Comparison of ENCODE assay signal across 2 cellular contexts in the genomic region with DNA sequence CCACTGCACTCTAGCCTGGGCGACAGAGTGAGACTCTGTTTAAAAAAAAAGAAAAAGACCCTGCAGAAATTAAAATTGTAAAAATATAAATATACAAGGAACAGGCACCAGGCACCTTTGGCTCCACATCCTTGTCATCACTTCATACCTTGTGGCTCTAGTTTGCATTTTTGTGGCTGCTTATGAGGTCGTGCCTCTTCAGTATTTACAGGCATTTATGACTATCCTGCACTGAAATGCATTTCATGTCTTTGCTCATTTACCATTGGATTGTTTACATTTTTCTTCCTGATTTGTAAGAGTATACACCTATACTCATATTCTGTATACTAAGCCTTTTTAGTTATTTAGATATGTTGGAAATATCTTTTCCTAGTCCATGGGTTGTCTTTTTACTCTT.
TF ChIP-seq lines count a peak whose summit lies in the region.

No MANE protein-coding gene starts in this region.

TF ChIP-seq in HCT116, 20 proteins besides CTCF, POLR2A, EP300 and RAD21 (continued from another document):
- TF ChIP-seq, protein P1, sequence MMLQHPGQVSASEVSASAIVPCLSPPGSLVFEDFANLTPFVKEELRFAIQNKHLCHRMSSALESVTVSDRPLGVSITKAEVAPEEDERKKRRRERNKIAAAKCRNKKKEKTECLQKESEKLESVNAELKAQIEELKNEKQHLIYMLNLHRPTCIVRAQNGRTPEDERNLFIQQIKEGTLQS (IDR thresholded peaks at IDR 0.05), result no peak
- TF ChIP-seq ZFX (IDR thresholded peaks at IDR 0.05) (no peak), ZNF274 (IDR thresholded peaks at IDR 0.05; ENCODE audit: low read depth, low read length) (no peak), EGR1 (IDR thresholded peaks at IDR 0.05; ENCODE audit: low read depth) (no peak), JUND (IDR thresholded peaks at IDR 0.05) (no peak), POLR2AphosphoS5 (IDR thresholded peaks at IDR 0.05; ENCODE audit: low read depth, low read length) (no peak), TCF7L2 (IDR thresholded peaks at IDR 0.05; ENCODE audit: borderline replicate concordance, extremely low read depth, insufficient read depth, insufficient read length) (no peak), SIN3A (IDR thresholded peaks at IDR 0.05; ENCODE audit: low read depth) (no peak)
- TF ChIP-seq, protein P2, sequence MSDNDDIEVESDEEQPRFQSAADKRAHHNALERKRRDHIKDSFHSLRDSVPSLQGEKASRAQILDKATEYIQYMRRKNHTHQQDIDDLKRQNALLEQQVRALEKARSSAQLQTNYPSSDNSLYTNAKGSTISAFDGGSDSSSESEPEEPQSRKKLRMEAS (IDR thresholded peaks at IDR 0.05), result no peak

TF ChIP-seq in WTC11, 78 proteins besides CTCF, POLR2A, EP300 and RAD21 (continued from another document):
- TF ChIP-seq, protein P3, sequence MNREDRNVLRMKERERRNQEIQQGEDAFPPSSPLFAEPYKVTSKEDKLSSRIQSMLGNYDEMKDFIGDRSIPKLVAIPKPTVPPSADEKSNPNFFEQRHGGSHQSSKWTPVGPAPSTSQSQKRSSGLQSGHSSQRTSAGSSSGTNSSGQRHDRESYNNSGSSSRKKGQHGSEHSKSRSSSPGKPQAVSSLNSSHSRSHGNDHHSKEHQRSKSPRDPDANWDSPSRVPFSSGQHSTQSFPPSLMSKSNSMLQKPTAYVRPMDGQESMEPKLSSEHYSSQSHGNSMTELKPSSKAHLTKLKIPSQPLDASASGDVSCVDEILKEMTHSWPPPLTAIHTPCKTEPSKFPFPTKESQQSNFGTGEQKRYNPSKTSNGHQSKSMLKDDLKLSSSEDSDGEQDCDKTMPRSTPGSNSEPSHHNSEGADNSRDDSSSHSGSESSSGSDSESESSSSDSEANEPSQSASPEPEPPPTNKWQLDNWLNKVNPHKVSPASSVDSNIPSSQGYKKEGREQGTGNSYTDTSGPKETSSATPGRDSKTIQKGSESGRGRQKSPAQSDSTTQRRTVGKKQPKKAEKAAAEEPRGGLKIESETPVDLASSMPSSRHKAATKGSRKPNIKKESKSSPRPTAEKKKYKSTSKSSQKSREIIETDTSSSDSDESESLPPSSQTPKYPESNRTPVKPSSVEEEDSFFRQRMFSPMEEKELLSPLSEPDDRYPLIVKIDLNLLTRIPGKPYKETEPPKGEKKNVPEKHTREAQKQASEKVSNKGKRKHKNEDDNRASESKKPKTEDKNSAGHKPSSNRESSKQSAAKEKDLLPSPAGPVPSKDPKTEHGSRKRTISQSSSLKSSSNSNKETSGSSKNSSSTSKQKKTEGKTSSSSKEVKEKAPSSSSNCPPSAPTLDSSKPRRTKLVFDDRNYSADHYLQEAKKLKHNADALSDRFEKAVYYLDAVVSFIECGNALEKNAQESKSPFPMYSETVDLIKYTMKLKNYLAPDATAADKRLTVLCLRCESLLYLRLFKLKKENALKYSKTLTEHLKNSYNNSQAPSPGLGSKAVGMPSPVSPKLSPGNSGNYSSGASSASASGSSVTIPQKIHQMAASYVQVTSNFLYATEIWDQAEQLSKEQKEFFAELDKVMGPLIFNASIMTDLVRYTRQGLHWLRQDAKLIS (CRISPR knock-in tag; IDR thresholded peaks at IDR 0.05; ENCODE audit: borderline replicate concordance), result no peak
- no peak for TF ChIP-seq NR3C1 (CRISPR knock-in tag; conservative IDR thresholded peaks at IDR 0.05; ENCODE audit: low read depth)
- TF ChIP-seq, protein P4, sequence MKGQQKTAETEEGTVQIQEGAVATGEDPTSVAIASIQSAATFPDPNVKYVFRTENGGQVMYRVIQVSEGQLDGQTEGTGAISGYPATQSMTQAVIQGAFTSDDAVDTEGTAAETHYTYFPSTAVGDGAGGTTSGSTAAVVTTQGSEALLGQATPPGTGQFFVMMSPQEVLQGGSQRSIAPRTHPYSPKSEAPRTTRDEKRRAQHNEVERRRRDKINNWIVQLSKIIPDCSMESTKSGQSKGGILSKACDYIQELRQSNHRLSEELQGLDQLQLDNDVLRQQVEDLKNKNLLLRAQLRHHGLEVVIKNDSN (CRISPR knock-in tag; IDR thresholded peaks at IDR 0.05), result no peak
- no peak for TF ChIP-seq OVOL2 (CRISPR knock-in tag; IDR thresholded peaks at IDR 0.05; ENCODE audit: borderline replicate concordance)
- TF ChIP-seq, protein P5, sequence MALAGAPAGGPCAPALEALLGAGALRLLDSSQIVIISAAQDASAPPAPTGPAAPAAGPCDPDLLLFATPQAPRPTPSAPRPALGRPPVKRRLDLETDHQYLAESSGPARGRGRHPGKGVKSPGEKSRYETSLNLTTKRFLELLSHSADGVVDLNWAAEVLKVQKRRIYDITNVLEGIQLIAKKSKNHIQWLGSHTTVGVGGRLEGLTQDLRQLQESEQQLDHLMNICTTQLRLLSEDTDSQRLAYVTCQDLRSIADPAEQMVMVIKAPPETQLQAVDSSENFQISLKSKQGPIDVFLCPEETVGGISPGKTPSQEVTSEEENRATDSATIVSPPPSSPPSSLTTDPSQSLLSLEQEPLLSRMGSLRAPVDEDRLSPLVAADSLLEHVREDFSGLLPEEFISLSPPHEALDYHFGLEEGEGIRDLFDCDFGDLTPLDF (CRISPR knock-in tag; IDR thresholded peaks at IDR 0.05), result no peak
